ENCODE assay signal across 8 cellular contexts in genomic region chr18:24254071-24254470, GRCh38.
"Had no signal": no experiment of that assay in that cellular context is flagged by ENCODE, and none has a peak within 500 bp of the region (broad histone marks: within the 10 kb centered on the region; RNA-seq: fewer than 3 reads in every experiment).

No MANE protein-coding gene starts in this region.

- H3K36me3 ChIP-seq: HAP-1 had no signal

- ATAC-seq: HCT116 had no signal

- H3K27ac ChIP-seq: HL-60, KMS-11 had no signal

- H3K9ac ChIP-seq: KMS-11 had no signal

- H3K4me3 ChIP-seq: HAP-1 had no signal

- DNase-seq: GOT3, H7, IMR-90, KBM-7 had no signal
